Comparison of ENCODE assay signal across 2 cellular contexts in genomic region chr5:56507348-56507930, GRCh38.
TF ChIP-seq lines count a peak whose summit lies in the region.

No MANE protein-coding gene starts in this region.

TF ChIP-seq in IMR-90, 13 proteins besides CTCF, POLR2A, EP300 and RAD21:
- TF ChIP-seq USF2 (IDR thresholded peaks at IDR 0.05; ENCODE audit: low read depth, low read length) (no peak), MAZ (IDR thresholded peaks at IDR 0.05; ENCODE audit: borderline replicate concordance, low read depth, low read length) (no peak), RCOR1 (IDR thresholded peaks at IDR 0.05; ENCODE audit: insufficient replicate concordance, low read length) (no peak), MAFK (IDR thresholded peaks at IDR 0.05; ENCODE audit: low read depth, low read length) (no peak), RFX5 (IDR thresholded peaks at IDR 0.05; ENCODE audit: low read depth, low read length) (no peak), BHLHE40 (IDR thresholded peaks at IDR 0.05; ENCODE audit: low read depth, low read length) (no peak), MXI1 (IDR thresholded peaks at IDR 0.05; ENCODE audit: borderline replicate concordance, low read depth, low read length) (no peak), SMC3 (IDR thresholded peaks at IDR 0.05; ENCODE audit: low read depth, low read length) (no peak), FOS (IDR thresholded peaks at IDR 0.05; ENCODE audit: low read depth, low read length) (no peak), CHD1 (IDR thresholded peaks at IDR 0.05; ENCODE audit: low read depth, low read length) (no peak), CEBPB (IDR thresholded peaks at IDR 0.05; ENCODE audit: low read depth, low read length) (no peak), NFE2L2 (IDR thresholded peaks at IDR 0.05; ENCODE audit: low read depth, low read length) (no peak)
- TF ChIP-seq, protein P1, sequence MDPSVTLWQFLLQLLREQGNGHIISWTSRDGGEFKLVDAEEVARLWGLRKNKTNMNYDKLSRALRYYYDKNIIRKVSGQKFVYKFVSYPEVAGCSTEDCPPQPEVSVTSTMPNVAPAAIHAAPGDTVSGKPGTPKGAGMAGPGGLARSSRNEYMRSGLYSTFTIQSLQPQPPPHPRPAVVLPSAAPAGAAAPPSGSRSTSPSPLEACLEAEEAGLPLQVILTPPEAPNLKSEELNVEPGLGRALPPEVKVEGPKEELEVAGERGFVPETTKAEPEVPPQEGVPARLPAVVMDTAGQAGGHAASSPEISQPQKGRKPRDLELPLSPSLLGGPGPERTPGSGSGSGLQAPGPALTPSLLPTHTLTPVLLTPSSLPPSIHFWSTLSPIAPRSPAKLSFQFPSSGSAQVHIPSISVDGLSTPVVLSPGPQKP (IDR thresholded peaks at IDR 0.05; ENCODE audit: borderline replicate concordance, low read depth, low read length) = no peak

TF ChIP-seq in HepG2, 621 proteins besides CTCF, POLR2A, EP300 and RAD21 (continues in another document):
- TF ChIP-seq ZBTB38 (CRISPR knock-in tag; IDR thresholded peaks at IDR 0.05) = no peak
- 0 out of 2 replicates have a peak, but pooled peaks have one; percentile 29 for TF ChIP-seq NCOA2 (CRISPR knock-in tag; IDR thresholded peaks at IDR 0.05)
- TF ChIP-seq GABPA (IDR thresholded peaks at IDR 0.05; ENCODE audit: low read depth, low read length) = no peak
- TF ChIP-seq GABPA (CRISPR knock-in tag; IDR thresholded peaks at IDR 0.05; ENCODE audit: low read depth) = no peak
- TF ChIP-seq NONO (IDR thresholded peaks at IDR 0.05) = no peak
- no peak for TF ChIP-seq NONO (CRISPR knock-in tag; conservative IDR thresholded peaks at IDR 0.05)
- no peak for TF ChIP-seq PCBP1 (IDR thresholded peaks at IDR 0.05; ENCODE audit: borderline replicate concordance, low read depth, low read length)
- TF ChIP-seq, protein P2, sequence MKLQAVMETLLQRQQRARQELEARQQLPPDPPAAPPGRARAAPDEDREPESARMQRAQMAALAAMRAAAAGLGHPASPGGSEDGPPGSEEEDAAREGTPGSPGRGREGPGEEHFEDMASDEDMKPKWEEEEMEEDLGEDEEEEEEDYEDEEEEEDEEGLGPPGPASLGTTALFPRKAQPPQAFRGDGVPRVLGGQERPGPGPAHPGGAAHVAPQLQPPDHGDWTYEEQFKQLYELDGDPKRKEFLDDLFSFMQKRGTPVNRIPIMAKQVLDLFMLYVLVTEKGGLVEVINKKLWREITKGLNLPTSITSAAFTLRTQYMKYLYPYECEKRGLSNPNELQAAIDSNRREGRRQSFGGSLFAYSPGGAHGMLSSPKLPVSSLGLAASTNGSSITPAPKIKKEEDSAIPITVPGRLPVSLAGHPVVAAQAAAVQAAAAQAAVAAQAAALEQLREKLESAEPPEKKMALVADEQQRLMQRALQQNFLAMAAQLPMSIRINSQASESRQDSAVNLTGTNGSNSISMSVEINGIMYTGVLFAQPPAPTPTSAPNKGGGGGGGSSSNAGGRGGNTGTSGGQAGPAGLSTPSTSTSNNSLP (IDR thresholded peaks at IDR 0.05; ENCODE audit: low read depth, low read length) = peak; percentile 72; the same call in 1 of the 2 replicates
- no peak for TF ChIP-seq ZFYVE20 (CRISPR knock-in tag; IDR thresholded peaks at IDR 0.05; ENCODE audit: borderline replicate concordance, low read depth)
- TF ChIP-seq ZMYM4 (CRISPR knock-in tag; IDR thresholded peaks at IDR 0.05) = no peak
- no peak for TF ChIP-seq LCORL (IDR thresholded peaks at IDR 0.05)
- TF ChIP-seq LCORL (CRISPR knock-in tag; IDR thresholded peaks at IDR 0.05) = no peak
- TF ChIP-seq PHF8 (CRISPR knock-in tag; IDR thresholded peaks at IDR 0.05) = no peak
- TF ChIP-seq NFATC3 (CRISPR knock-in tag; IDR thresholded peaks at IDR 0.05) = no peak
- peak; percentile 50; the same call in 1 of the 2 replicates for TF ChIP-seq NCOR1 (IDR thresholded peaks at IDR 0.05; ENCODE audit: borderline replicate concordance, low read length)
- TF ChIP-seq MEF2D (CRISPR knock-in tag; IDR thresholded peaks at IDR 0.05) = no peak
- no peak for TF ChIP-seq RBM39 (IDR thresholded peaks at IDR 0.05; ENCODE audit: low read depth, low read length, poor library complexity, severe bottlenecking)
- 0 out of 2 replicates have a peak, but pooled peaks have one; percentile 21 for TF ChIP-seq ZNF644 (CRISPR knock-in tag; IDR thresholded peaks at IDR 0.05; ENCODE audit: low read depth)
- no peak for TF ChIP-seq BRCA1 (CRISPR knock-in tag; IDR thresholded peaks at IDR 0.05)
- TF ChIP-seq RELA (CRISPR knock-in tag; IDR thresholded peaks at IDR 0.05) = no peak
- TF ChIP-seq ZKSCAN5 (CRISPR knock-in tag; IDR thresholded peaks at IDR 0.05) = no peak
- no peak for TF ChIP-seq POLR2AphosphoS2 (IDR thresholded peaks at IDR 0.05; ENCODE audit: low read depth, low read length)
- TF ChIP-seq TMF1 (CRISPR knock-in tag; IDR thresholded peaks at IDR 0.05; ENCODE audit: low read depth) = no peak
- TF ChIP-seq PHF20 (CRISPR knock-in tag; IDR thresholded peaks at IDR 0.05) = no peak
- peak; percentile 48; the same call in 1 of the 2 replicates for TF ChIP-seq HNF4A (CRISPR knock-in tag; IDR thresholded peaks at IDR 0.05)
- TF ChIP-seq MED8 (CRISPR knock-in tag; IDR thresholded peaks at IDR 0.05; ENCODE audit: insufficient replicate concordance) = no peak
- TF ChIP-seq FOSL1 (CRISPR knock-in tag; IDR thresholded peaks at IDR 0.05; ENCODE audit: borderline replicate concordance) = peak; percentile 13; the same call in 1 of the 2 replicates
- no peak for TF ChIP-seq PRDM10 (CRISPR knock-in tag; IDR thresholded peaks at IDR 0.05; ENCODE audit: low read depth)
- no peak for TF ChIP-seq JUNB (CRISPR knock-in tag; IDR thresholded peaks at IDR 0.05; ENCODE audit: borderline replicate concordance)
- TF ChIP-seq SRF (IDR thresholded peaks at IDR 0.05; ENCODE audit: low read depth, low read length) = no peak
- TF ChIP-seq, protein P3, sequence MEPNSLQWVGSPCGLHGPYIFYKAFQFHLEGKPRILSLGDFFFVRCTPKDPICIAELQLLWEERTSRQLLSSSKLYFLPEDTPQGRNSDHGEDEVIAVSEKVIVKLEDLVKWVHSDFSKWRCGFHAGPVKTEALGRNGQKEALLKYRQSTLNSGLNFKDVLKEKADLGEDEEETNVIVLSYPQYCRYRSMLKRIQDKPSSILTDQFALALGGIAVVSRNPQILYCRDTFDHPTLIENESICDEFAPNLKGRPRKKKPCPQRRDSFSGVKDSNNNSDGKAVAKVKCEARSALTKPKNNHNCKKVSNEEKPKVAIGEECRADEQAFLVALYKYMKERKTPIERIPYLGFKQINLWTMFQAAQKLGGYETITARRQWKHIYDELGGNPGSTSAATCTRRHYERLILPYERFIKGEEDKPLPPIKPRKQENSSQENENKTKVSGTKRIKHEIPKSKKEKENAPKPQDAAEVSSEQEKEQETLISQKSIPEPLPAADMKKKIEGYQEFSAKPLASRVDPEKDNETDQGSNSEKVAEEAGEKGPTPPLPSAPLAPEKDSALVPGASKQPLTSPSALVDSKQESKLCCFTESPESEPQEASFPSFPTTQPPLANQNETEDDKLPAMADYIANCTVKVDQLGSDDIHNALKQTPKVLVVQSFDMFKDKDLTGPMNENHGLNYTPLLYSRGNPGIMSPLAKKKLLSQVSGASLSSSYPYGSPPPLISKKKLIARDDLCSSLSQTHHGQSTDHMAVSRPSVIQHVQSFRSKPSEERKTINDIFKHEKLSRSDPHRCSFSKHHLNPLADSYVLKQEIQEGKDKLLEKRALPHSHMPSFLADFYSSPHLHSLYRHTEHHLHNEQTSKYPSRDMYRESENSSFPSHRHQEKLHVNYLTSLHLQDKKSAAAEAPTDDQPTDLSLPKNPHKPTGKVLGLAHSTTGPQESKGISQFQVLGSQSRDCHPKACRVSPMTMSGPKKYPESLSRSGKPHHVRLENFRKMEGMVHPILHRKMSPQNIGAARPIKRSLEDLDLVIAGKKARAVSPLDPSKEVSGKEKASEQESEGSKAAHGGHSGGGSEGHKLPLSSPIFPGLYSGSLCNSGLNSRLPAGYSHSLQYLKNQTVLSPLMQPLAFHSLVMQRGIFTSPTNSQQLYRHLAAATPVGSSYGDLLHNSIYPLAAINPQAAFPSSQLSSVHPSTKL (CRISPR knock-in tag; IDR thresholded peaks at IDR 0.05) = peak; percentile 54
- TF ChIP-seq ZNF790 (CRISPR knock-in tag; IDR thresholded peaks at IDR 0.05; ENCODE audit: borderline replicate concordance) = no peak
- TF ChIP-seq MED13 (CRISPR knock-in tag; IDR thresholded peaks at IDR 0.05) = no peak
- peak; percentile 18; the same call in 1 of the 2 replicates for TF ChIP-seq SAP130 (CRISPR knock-in tag; IDR thresholded peaks at IDR 0.05; ENCODE audit: low read depth)
- TF ChIP-seq ZNF24 (IDR thresholded peaks at IDR 0.05) = no peak
- no peak for TF ChIP-seq ZNF235 (CRISPR knock-in tag; IDR thresholded peaks at IDR 0.05; ENCODE audit: borderline replicate concordance)
- TF ChIP-seq HNF4G (IDR thresholded peaks at IDR 0.05; ENCODE audit: borderline replicate concordance, low read depth, low read length) = 0 out of 2 replicates have a peak, but pooled peaks have one; percentile 38
- TF ChIP-seq HNF4G (CRISPR knock-in tag; IDR thresholded peaks at IDR 0.05; ENCODE audit: borderline replicate concordance, low read depth) = no peak
- 0 out of 2 replicates have a peak, but pooled peaks have one; percentile 7 for TF ChIP-seq TFAP4 (IDR thresholded peaks at IDR 0.05; ENCODE audit: borderline replicate concordance, low read depth)
- no peak for TF ChIP-seq ZNF138 (CRISPR knock-in tag; IDR thresholded peaks at IDR 0.05; ENCODE audit: low read depth)
- no peak for TF ChIP-seq ZNF34 (CRISPR knock-in tag; IDR thresholded peaks at IDR 0.05; ENCODE audit: borderline replicate concordance)
- TF ChIP-seq, protein P4, sequence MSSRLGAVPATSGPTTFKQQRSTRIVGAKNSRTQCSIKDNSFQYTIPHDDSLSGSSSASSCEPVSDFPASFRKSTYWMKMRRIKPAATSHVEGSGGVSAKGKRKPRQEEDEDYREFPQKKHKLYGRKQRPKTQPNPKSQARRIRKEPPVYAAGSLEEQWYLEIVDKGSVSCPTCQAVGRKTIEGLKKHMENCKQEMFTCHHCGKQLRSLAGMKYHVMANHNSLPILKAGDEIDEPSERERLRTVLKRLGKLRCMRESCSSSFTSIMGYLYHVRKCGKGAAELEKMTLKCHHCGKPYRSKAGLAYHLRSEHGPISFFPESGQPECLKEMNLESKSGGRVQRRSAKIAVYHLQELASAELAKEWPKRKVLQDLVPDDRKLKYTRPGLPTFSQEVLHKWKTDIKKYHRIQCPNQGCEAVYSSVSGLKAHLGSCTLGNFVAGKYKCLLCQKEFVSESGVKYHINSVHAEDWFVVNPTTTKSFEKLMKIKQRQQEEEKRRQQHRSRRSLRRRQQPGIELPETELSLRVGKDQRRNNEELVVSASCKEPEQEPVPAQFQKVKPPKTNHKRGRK (CRISPR knock-in tag; IDR thresholded peaks at IDR 0.05) = no peak
- TF ChIP-seq FOSL2 (CRISPR knock-in tag; IDR thresholded peaks at IDR 0.05) = peak; percentile 82
